In genomic region chr21:31566061-31566460, GRCh38 we compare ENCODE assay signal across 13 cellular contexts.
DNase-seq lines count a peak whose midpoint lies in the region; ATAC-seq, FAIRE-seq and TF ChIP-seq lines count a peak whose summit lies in the region.
"Had no signal": no experiment of that assay in that cellular context is flagged by ENCODE, and none has a peak within 500 bp of the region (broad histone marks: within the 10 kb centered on the region; RNA-seq: fewer than 3 reads in every experiment).

No MANE protein-coding gene starts in this region.

- H3K36me3 ChIP-seq in GM12878 (ENCODE audit: control insufficient read depth in 2 of 2, insufficient read depth in 2 of 2, low read length in 1 of 2) (no peaks in the 10 kb centered on the region), right lobe of liver (no peaks in the 10 kb centered on the region)

- no peak for TF ChIP-seq RAD21 in GM12878 (IDR thresholded peaks at IDR 0.05; ENCODE audit: insufficient read depth, low read depth, low read length)

- CTCF ChIA-PET in GM12878 (lab: Yijun Ruan, JAX): interaction anchor here (0.6 to 1.8 kb wide), 5 partner anchors 8 to 368 kb away, joined by 3 to 6 read pairs (median 4); no protein-coding TSS in a partner anchor

- DNase-seq in LNCaP clone FGC (ENCODE audit: low read depth) (no peak), GM12878 (ENCODE audit: low read depth, low spot score) (no peak), right lobe of liver (no peak), SKM-1 (lab: John Stamatoyannopoulos, UW; ENCODE audit: unreplicated experiment) (no peak), NCI-H128 (lab: John Stamatoyannopoulos, UW; ENCODE audit: unreplicated experiment) (no peak)
- DNase-seq in activated CD4-positive, alpha-beta T cell treated with anti-CD3 and anti-CD28 coated beads, Interleukin-2, amount 50 U/mL, for 4 hours: no peak
- no peak for DNase-seq in activated T-cell treated with anti-CD3 and anti-CD28 coated beads, Interleukin-2, amount 50 U/mL, for 1 hour
- DNase-seq: naive thymus-derived CD8-positive, alpha-beta T cell had no signal

- H3K4me3 ChIP-seq in LNCaP clone FGC (ENCODE audit: low read depth, low read length) (no peak overlapping the region), GM12878 (no peak overlapping the region), right lobe of liver (no peak overlapping the region)
- H3K4me3 ChIP-seq: skin epidermis had no signal

- H3K4me1 ChIP-seq in GM12878 (ENCODE audit: control insufficient read depth, insufficient read depth, low read length) (no peaks in the 10 kb centered on the region), right lobe of liver (no peaks in the 10 kb centered on the region)

- H3K27me3 ChIP-seq in GM12878 (replicated peaks in 1 of 2; ENCODE audit: control insufficient read depth in 2 of 2, insufficient read depth in 2 of 2, low read length in 1 of 2): no peaks in the 10 kb centered on the region
- H3K27me3 ChIP-seq in right lobe of liver: no peaks in the 10 kb centered on the region

- RAD21 ChIA-PET in GM12878 (lab: Charles Lee; ENCODE audit: unreplicated experiment): interaction anchor here (0.6 to 1.0 kb wide), 3 partner anchors 11 to 470 kb away, joined by 3 read pairs; no protein-coding TSS in a partner anchor

- H3K9me3 ChIP-seq in GM12878 (replicated peaks; ENCODE audit: control insufficient read depth, insufficient read depth, low read length) (no peaks in the 10 kb centered on the region), right lobe of liver (no peaks in the 10 kb centered on the region)

- TF ChIP-seq POLR2A in GM12878 (IDR thresholded peaks at IDR 0.05; ENCODE audit: low read depth, low read length) (no peak), right lobe of liver (IDR thresholded peaks at IDR 0.05) (no peak)

- in situ Hi-C loops in GM12878 (cut with MboI): no loop called here

- peak; percentile 40; the same call in 2 of the 3 replicates for ATAC-seq in GM12878
- peak; percentile 24 to 65 (median 52) for ATAC-seq in right lobe of liver
- ATAC-seq: naive thymus-derived CD8-positive, alpha-beta T cell had no signal

- TF ChIP-seq CTCF in GM12872 (IDR thresholded peaks at IDR 0.05; ENCODE audit: insufficient read depth, low read depth, low read length): 0 out of 3 replicates have a peak, but pooled peaks have one; percentile 2
- TF ChIP-seq CTCF in LNCaP clone FGC (IDR thresholded peaks at IDR 0.05; ENCODE audit: control insufficient read depth, extremely low read depth, insufficient read depth): peak; percentile 12; the same call in 1 of the 2 replicates
- TF ChIP-seq CTCF in GM12878 (IDR thresholded peaks at IDR 0.05 in 2 of 3, conservative IDR thresholded peaks at IDR 0.05 in 1 of 3; ENCODE audit: control insufficient read depth in 2 of 3, extremely low read depth in 1 of 3, insufficient read depth in 1 of 3, low read depth in 3 of 3, low read length in 3 of 3): peak in 1 of 3 experiments; percentile 29; a peak in 1 of 6 replicates
- peak in 2 of 4 donors; percentile 8 to 11 for TF ChIP-seq CTCF in right lobe of liver (IDR thresholded peaks at IDR 0.05)

- no peak for FAIRE-seq in GM12878 (lab: Jason Lieb, UNC)
- FAIRE-seq: islet of Langerhans, TTC549 had no signal

- POLR2A ChIA-PET in GM12878 (lab: Charles Lee): no interaction called here

- H4K20me1 ChIP-seq in GM12878 (ENCODE audit: control insufficient read depth, insufficient read depth): no peaks in the 10 kb centered on the region

- no TSS peak for BruUV-seq in GM12878 (replicated peaks; lab: Mats Ljungman, UMichigan)

- SMC1A ChIA-PET in GM12878 (lab: Charles Lee; ENCODE audit: uncharacterized antibody, unreplicated experiment): interaction anchor here (1.7 kb wide), 1 partner anchor 15 kb away, joined by 4 read pairs; no protein-coding TSS in a partner anchor

- no peak for TF ChIP-seq EP300 in GM12878 (IDR thresholded peaks at IDR 0.05; ENCODE audit: borderline replicate concordance in 1 of 2, control insufficient read depth in 1 of 2, low read depth in 2 of 2, low read length in 2 of 2)

- intact Hi-C loops in GM12878 (cut with micrococcal nuclease; ENCODE audit: unreplicated experiment): no loop called here
- intact Hi-C loops in right lobe of liver (cut with DNase I): no loop called here

- H3K79me2 ChIP-seq in GM12878 (ENCODE audit: control insufficient read depth, insufficient read depth, low read length): no peaks in the 10 kb centered on the region

- H3K27ac ChIP-seq in GM12878 (ENCODE audit: control insufficient read depth, insufficient read depth): no peak overlapping the region
- no peak overlapping the region for H3K27ac ChIP-seq in right lobe of liver
- H3K27ac ChIP-seq: RWPE1, skin epidermis had no signal

- no peak overlapping the region for H2AFZ ChIP-seq in GM12878 (ENCODE audit: control insufficient read depth, low read depth, low read length)

- no peak overlapping the region for H3K9ac ChIP-seq in GM12878 (ENCODE audit: control insufficient read depth, insufficient read depth, low read length)

- no peak overlapping the region for H3K4me2 ChIP-seq in GM12878 (ENCODE audit: control insufficient read depth, insufficient read depth)

TF ChIP-seq in GM12878, 131 proteins besides CTCF, POLR2A, EP300 and RAD21:
- TF ChIP-seq EZH2 (IDR thresholded peaks at IDR 0.05; ENCODE audit: borderline replicate concordance, control insufficient read depth, low read depth, low read length) (no peak), WRNIP1 (IDR thresholded peaks at IDR 0.05; ENCODE audit: borderline replicate concordance, low read depth, low read length) (no peak)
